ENCODE assay signal across 9 cellular contexts in genomic region chr17:28953444-28954118, GRCh38. TPM values are rescaled to one million over a fixed set of nuclear protein-coding genes. Genes with fewer than 3 reads are reported as not detected.
DNase-seq lines count a peak whose midpoint lies in the region; ATAC-seq, FAIRE-seq and TF ChIP-seq lines count a peak whose summit lies in the region.
"Had no signal": no experiment of that assay in that cellular context is flagged by ENCODE, and none has a peak within 500 bp of the region (broad histone marks: within the 10 kb centered on the region; RNA-seq: fewer than 3 reads in every experiment).

No MANE protein-coding gene starts in this region.

- no peaks in the 10 kb centered on the region for H3K9me3 Mint-ChIP-seq in CD4-positive, alpha-beta T cell
- no peaks in the 10 kb centered on the region for H3K9me3 Mint-ChIP-seq in stimulated activated naive B cell treated with anti-CD40 and anti-IgM and Interleukin-4, amounts not matched to agents 10 μg/mL and 1 μg/mL and 100 μg/mL, for 72 hours

- in situ Hi-C loops in astrocyte of the spinal cord (cut with HindIII; ENCODE audit: low sequenced_read_pairs) (no loop called here), HepG2 (cut with HindIII; ENCODE audit: extremely low pct_ligation_motif_present, low pct_unique_long_range_greater_than_20kb) (no loop called here)

- no peak overlapping the region for H3K27ac Mint-ChIP-seq in CD4-positive, alpha-beta T cell
- H3K27ac Mint-ChIP-seq in stimulated activated naive B cell treated with anti-CD40 and anti-IgM and Interleukin-4, amounts not matched to agents 10 μg/mL and 1 μg/mL and 100 μg/mL, for 72 hours: no peak overlapping the region

- no peaks in the 10 kb centered on the region for H3K27me3 Mint-ChIP-seq in CD4-positive, alpha-beta T cell
- no peaks in the 10 kb centered on the region for H3K27me3 Mint-ChIP-seq in stimulated activated naive B cell treated with anti-CD40 and anti-IgM and Interleukin-4, amounts not matched to agents 10 μg/mL and 1 μg/mL and 100 μg/mL, for 72 hours

- H2AFZ ChIP-seq in HepG2 (ENCODE audit: low read length): no peak overlapping the region

- intact Hi-C loops in CD4-positive, alpha-beta T cell (cut with DNase I, micrococcal nuclease): loop anchor here (1.0 to 10.0 kb wide), 11 partner anchors 36 to 631 kb away; partner anchors contain the start of genes TLCD1 (in 2 of the 2), ALDOC (in 1 of the 2), BLTP2 (in 1 of the 2) and ERAL1 (in 1 of the 2)
- intact Hi-C loops in HepG2 (cut with micrococcal nuclease; ENCODE audit: unreplicated experiment): no loop called here

- no peak overlapping the region for H3K9ac ChIP-seq in HepG2 (ENCODE audit: insufficient read depth, low read depth, low read length)

- H3K27ac ChIP-seq in CD4-positive, alpha-beta T cell (ENCODE audit: low read depth, low read length): peak overlapping the region; percentile 49
- H3K27ac ChIP-seq in HepG2 (ENCODE audit: extremely low read length, insufficient read depth, low read length): no peak overlapping the region
- H3K27ac ChIP-seq: SK-N-MC had no signal

- CTCF ChIA-PET in CD4-positive, alpha-beta T cell (lab: Charles Lee): interaction anchor here (0.6 to 5.7 kb wide), 24 partner anchors 10 to 291 kb away, joined by 3 to 56 read pairs (median 4); partner anchors contain the start of genes DHRS13, FAM222B, FLOT2 and NEK8
- CTCF ChIA-PET in HepG2 (lab: Yijun Ruan, JAX; ENCODE audit: low intra/inter-chr PET ratio, low total read pairs): no interaction called here

- peak overlapping the region; percentile 57 for H3K4me3 Mint-ChIP-seq in CD4-positive, alpha-beta T cell
- no peak overlapping the region for H3K4me3 Mint-ChIP-seq in stimulated activated naive B cell treated with anti-CD40 and anti-IgM and Interleukin-4, amounts not matched to agents 10 μg/mL and 1 μg/mL and 100 μg/mL, for 72 hours

- H3K4me1 ChIP-seq in HepG2 (ENCODE audit: insufficient read depth, low read length): peaks cover 11% of the 10 kb centered on the region

- peak; percentile 83 for FAIRE-seq in HepG2 (lab: Jason Lieb, UNC)

- H3K36me3 ChIP-seq in HepG2 (replicated peaks in 1 of 2; ENCODE audit: control insufficient read depth in 1 of 2, insufficient read depth in 2 of 2, low read length in 2 of 2): no peaks in the 10 kb centered on the region

- H3K4me2 ChIP-seq in HepG2 (ENCODE audit: low read depth, low read length): peak overlapping the region; percentile 94

- no peak for TF ChIP-seq EP300 in HepG2 (IDR thresholded peaks at IDR 0.05; ENCODE audit: low read depth in 2 of 2, low read length in 2 of 2)
- no peak for TF ChIP-seq EP300 in HepG2 (CRISPR knock-in tag; IDR thresholded peaks at IDR 0.05; ENCODE audit: borderline replicate concordance)

- peaks cover 22% of the 10 kb centered on the region for H3K79me2 ChIP-seq in HepG2 (ENCODE audit: insufficient read depth, low read length)

- POLR2A ChIA-PET in CD4-positive, alpha-beta T cell (lab: Charles Lee): interaction anchor here (1.0 to 10.3 kb wide), 8 partner anchors 10 to 303 kb away, joined by 5 to 150 read pairs (median 34); partner anchors contain the start of genes FLOT2, NEK8, RPL23A and TLCD1
- POLR2A ChIA-PET in HepG2 (lab: Yijun Ruan, JAX): interaction anchor here (1.0 to 2.8 kb wide), 6 partner anchors 11 to 234 kb away, joined by 3 to 25 read pairs (median 4); partner anchors contain the start of genes MYO18A, PIPOX and RPL23A

- H3K9me3 ChIP-seq in CD4-positive, alpha-beta T cell (ENCODE audit: control insufficient read depth, low read length): no peaks in the 10 kb centered on the region
- no peaks in the 10 kb centered on the region for H3K9me3 ChIP-seq in HepG2 (ENCODE audit: low read length)

- no peak for TF ChIP-seq RAD21 in HepG2 (CRISPR knock-in tag; IDR thresholded peaks at IDR 0.05)

- no peak for ATAC-seq in CD4-positive, alpha-beta T cell (ENCODE audit: poor library complexity)
- ATAC-seq in HepG2 (no peak), GM21717 (IDR thresholded peaks at IDR 0.05; ENCODE audit: unreplicated experiment) (no peak), GM21360 (IDR thresholded peaks at IDR 0.05; ENCODE audit: unreplicated experiment) (no peak)
- ATAC-seq in stimulated activated naive B cell treated with anti-CD40 and anti-IgM and Interleukin-4, amounts not matched to agents 10 μg/mL and 1 μg/mL and 100 μg/mL, for 72 hours (replicated peaks): no peak

- H3K4me1 Mint-ChIP-seq in CD4-positive, alpha-beta T cell (ENCODE audit: low read depth): peaks cover 2% of the 10 kb centered on the region
- H3K4me1 Mint-ChIP-seq in stimulated activated naive B cell treated with anti-CD40 and anti-IgM and Interleukin-4, amounts not matched to agents 10 μg/mL and 1 μg/mL and 100 μg/mL, for 72 hours: peaks cover 0 to 4% of the 10 kb centered on the region in 2 donors

- peak; percentile 12 to 46 (median 26) for DNase-seq in CD4-positive, alpha-beta T cell
- DNase-seq in GM20000 (ENCODE audit: low spot score) (peak; percentile 64), SK-N-DZ (ENCODE audit: low spot score) (peak; percentile 83), astrocyte of the spinal cord (ENCODE audit: low read depth, low spot score) (peak; percentile 43), HepG2 (ENCODE audit: low spot score) (peak; percentile 41)
- DNase-seq in stimulated activated naive B cell treated with anti-CD40 and anti-IgM and Interleukin-4, amounts not matched to agents 10 μg/mL and 1 μg/mL and 100 μg/mL, for 72 hours: peak; percentile 40

- BruUV-seq in HepG2 (replicated peaks; lab: Mats Ljungman, UMichigan): no TSS peak

- no peak overlapping the region for H3K4me3 ChIP-seq in astrocyte of the spinal cord (ENCODE audit: low read depth, low read length)
- no peak overlapping the region for H3K4me3 ChIP-seq in HepG2 (replicated peaks in 1 of 3; ENCODE audit: insufficient read depth in 1 of 3, low read depth in 2 of 3, low read length in 3 of 3)

- WGBS in HepG2 (ENCODE audit: low lambda C conversion rate): 20% methylated on average over 5 of the region's 5 CpGs

- peak; percentile 80 for TF ChIP-seq CTCF in CD4-positive, alpha-beta T cell (IDR thresholded peaks at IDR 0.05)
- peak; percentile 82 for TF ChIP-seq CTCF in GM20000 (IDR thresholded peaks at IDR 0.05; ENCODE audit: extremely low read depth, missing control alignments)
- peak; percentile 93 for TF ChIP-seq CTCF in astrocyte of the spinal cord (IDR thresholded peaks at IDR 0.05; ENCODE audit: low read depth, low read length)
- TF ChIP-seq CTCF in HepG2 (CRISPR knock-in tag; IDR thresholded peaks at IDR 0.05): peak; percentile 78

- no peaks in the 10 kb centered on the region for H3K27me3 ChIP-seq in CD4-positive, alpha-beta T cell (ENCODE audit: control insufficient read depth, insufficient read depth, low read length)
- no peaks in the 10 kb centered on the region; a peak in 1 of 5 replicates for H3K27me3 ChIP-seq in HepG2 (ENCODE audit: control insufficient read depth in 1 of 2, insufficient read depth in 2 of 2, low read length in 2 of 2)

- no peaks in the 10 kb centered on the region for H4K20me1 ChIP-seq in HepG2 (ENCODE audit: insufficient read depth, low read length)

- TF ChIP-seq POLR2A in HepG2 (IDR thresholded peaks at IDR 0.05; ENCODE audit: insufficient read depth in 1 of 2, low read depth in 2 of 2, low read length in 2 of 2): no peak

- peaks cover 20% of the 10 kb centered on the region for H3K36me3 Mint-ChIP-seq in CD4-positive, alpha-beta T cell (ENCODE audit: low read depth)
- H3K36me3 Mint-ChIP-seq in stimulated activated naive B cell treated with anti-CD40 and anti-IgM and Interleukin-4, amounts not matched to agents 10 μg/mL and 1 μg/mL and 100 μg/mL, for 72 hours: peaks cover 13 to 21% of the 10 kb centered on the region in 2 donors

RNA-seq across cellular contexts. Expression of gene PHF12, which starts 2.3 kb away (rescaled TPM):
- total RNA-seq in CD4-positive, alpha-beta T cell: 100 to 1,000 TPM; 232 to 247 TPM
- 21.4 and 23.6 TPM in 2 replicates for polyA plus RNA-seq in SK-N-DZ (2014; cell fraction: cytosol; rRNA removed)
- polyA plus RNA-seq in SK-N-DZ (2014; cell fraction: nucleus; rRNA removed): 42.2 and 65.7 TPM in 2 replicates
- total RNA-seq in HepG2 (2016; rRNA removed; fragmentation: Illumina TruSeq; extraction: Trizol): 9.8 and 10.0 TPM in 2 replicates
- total RNA-seq in HepG2 (2016; cell fraction: cytosol; rRNA removed; fragmentation: Illumina TruSeq; extraction: Trizol; ENCODE audit: low read depth): 38.8 and 40.7 TPM in 2 replicates
- total RNA-seq in HepG2 (2016; cell fraction: insoluble cytoplasmic fraction; rRNA removed; fragmentation: Illumina TruSeq; extraction: Trizol): 6.6 and 12.3 TPM in 2 replicates
- total RNA-seq in HepG2 (2016; cell fraction: membrane; rRNA removed; fragmentation: Illumina TruSeq; extraction: Trizol): 20.1 and 21.2 TPM in 2 replicates
- 11.6 and 13.5 TPM in 2 replicates for total RNA-seq in HepG2 (2016; cell fraction: nucleus; rRNA removed; fragmentation: Illumina TruSeq; extraction: Trizol)
- polyA plus RNA-seq in HepG2 (2011; rRNA removed): 17.1 and 23.9 TPM in 2 replicates
- polyA plus RNA-seq in HepG2 (2011; cell fraction: cytosol; rRNA removed): 9.0 and 10.2 TPM in 2 replicates
- polyA plus RNA-seq in HepG2 (2011; cell fraction: nucleus; rRNA removed): 40.3 and 44.7 TPM in 2 replicates
- 12.4 and 17.6 TPM in 2 replicates for polyA plus RNA-seq in HepG2 (2012)
- polyA plus RNA-seq in HepG2 (2016; cell fraction: cytosol; fragmentation: Illumina TruSeq; extraction: Trizol; ENCODE audit: low read depth): 2.7 and 2.8 TPM in 2 replicates
- 11.3 and 15.3 TPM in 2 replicates for polyA plus RNA-seq in HepG2 (2016; cell fraction: insoluble cytoplasmic fraction; fragmentation: Illumina TruSeq; extraction: Trizol; ENCODE audit: low read depth)
- polyA plus RNA-seq in HepG2 (2016; cell fraction: membrane; fragmentation: Illumina TruSeq; extraction: Trizol; ENCODE audit: low read depth): 9.9 and 10.4 TPM in 2 replicates
- 39.1 and 44.1 TPM in 2 replicates for polyA plus RNA-seq in HepG2 (2016; cell fraction: nucleus; fragmentation: Illumina TruSeq; extraction: Trizol; ENCODE audit: insufficient read depth, low read depth)
- 32.1 and 43.1 TPM in 2 replicates for polyA minus RNA-seq in HepG2 (2011; rRNA and poly(A)+ RNA removed; ENCODE audit: low replicate concordance)
- polyA minus RNA-seq in HepG2 (2011; cell fraction: cytosol; rRNA and poly(A)+ RNA removed): 13.8 and 18.0 TPM in 2 replicates
- polyA minus RNA-seq in HepG2 (2011; cell fraction: nucleus; rRNA and poly(A)+ RNA removed): 23.6 and 28.2 TPM in 2 replicates

RNA-seq across cellular contexts. Expression of gene DHRS13, which starts 50.7 kb away (rescaled TPM):
- 10 to 100 TPM; 33.5 to 34.3 TPM for total RNA-seq in CD4-positive, alpha-beta T cell
- 81.8 and 86.0 TPM in 2 replicates for polyA plus RNA-seq in SK-N-DZ (2014; cell fraction: cytosol; rRNA removed)
- 57.3 and 58.1 TPM in 2 replicates for polyA plus RNA-seq in SK-N-DZ (2014; cell fraction: nucleus; rRNA removed)
- total RNA-seq in HepG2 (2016; rRNA removed; fragmentation: Illumina TruSeq; extraction: Trizol): 7.6 and 12.6 TPM in 2 replicates
- 3.8 and 4.4 TPM in 2 replicates for total RNA-seq in HepG2 (2016; cell fraction: cytosol; rRNA removed; fragmentation: Illumina TruSeq; extraction: Trizol; ENCODE audit: low read depth)
- total RNA-seq in HepG2 (2016; cell fraction: insoluble cytoplasmic fraction; rRNA removed; fragmentation: Illumina TruSeq; extraction: Trizol): 6.5 and 14.0 TPM in 2 replicates
- total RNA-seq in HepG2 (2016; cell fraction: membrane; rRNA removed; fragmentation: Illumina TruSeq; extraction: Trizol): 8.0 and 9.3 TPM in 2 replicates
- 9.7 and 11.6 TPM in 2 replicates for total RNA-seq in HepG2 (2016; cell fraction: nucleus; rRNA removed; fragmentation: Illumina TruSeq; extraction: Trizol)
- polyA plus RNA-seq in HepG2 (2011; rRNA removed): 11.8 and 14.9 TPM in 2 replicates
- 17.3 and 17.4 TPM in 2 replicates for polyA plus RNA-seq in HepG2 (2011; cell fraction: cytosol; rRNA removed)
- 8.7 and 11.2 TPM in 2 replicates for polyA plus RNA-seq in HepG2 (2011; cell fraction: nucleus; rRNA removed)
- 3.6 and 6.3 TPM in 2 replicates for polyA plus RNA-seq in HepG2 (2012)
- polyA plus RNA-seq in HepG2 (2016; cell fraction: cytosol; fragmentation: Illumina TruSeq; extraction: Trizol; ENCODE audit: low read depth): 4.0 and 5.3 TPM in 2 replicates
- 8.0 and 9.0 TPM in 2 replicates for polyA plus RNA-seq in HepG2 (2016; cell fraction: insoluble cytoplasmic fraction; fragmentation: Illumina TruSeq; extraction: Trizol; ENCODE audit: low read depth)
- 7.0 and 7.5 TPM in 2 replicates for polyA plus RNA-seq in HepG2 (2016; cell fraction: membrane; fragmentation: Illumina TruSeq; extraction: Trizol; ENCODE audit: low read depth)
- polyA plus RNA-seq in HepG2 (2016; cell fraction: nucleus; fragmentation: Illumina TruSeq; extraction: Trizol; ENCODE audit: insufficient read depth, low read depth): 20.2 and 21.1 TPM in 2 replicates
- polyA minus RNA-seq in HepG2 (2011; rRNA and poly(A)+ RNA removed; ENCODE audit: low replicate concordance): 15.0 and 24.2 TPM in 2 replicates
- polyA minus RNA-seq in HepG2 (2011; cell fraction: cytosol; rRNA and poly(A)+ RNA removed): 5.9 and 8.7 TPM in 2 replicates
- 5.2 and 7.8 TPM in 2 replicates for polyA minus RNA-seq in HepG2 (2011; cell fraction: nucleus; rRNA and poly(A)+ RNA removed)

RNA-seq across cellular contexts. Expression of gene SEZ6, which starts 52.3 kb away (rescaled TPM):
- total RNA-seq in CD4-positive, alpha-beta T cell: under 1 TPM in 1 of 2 experiments, not detected in 1; 0.31 TPM
- polyA plus RNA-seq in SK-N-DZ (2014; cell fraction: cytosol; rRNA removed): 44.5 and 49.2 TPM in 2 replicates
- polyA plus RNA-seq in SK-N-DZ (2014; cell fraction: nucleus; rRNA removed): 68.2 and 82.4 TPM in 2 replicates
- not detected in 2 replicates for total RNA-seq in HepG2 (2016; rRNA removed; fragmentation: Illumina TruSeq; extraction: Trizol)
- total RNA-seq in HepG2 (2016; cell fraction: cytosol; rRNA removed; fragmentation: Illumina TruSeq; extraction: Trizol; ENCODE audit: low read depth): not detected in 2 replicates
- total RNA-seq in HepG2 (2016; cell fraction: insoluble cytoplasmic fraction; rRNA removed; fragmentation: Illumina TruSeq; extraction: Trizol): not detected in 2 replicates
- total RNA-seq in HepG2 (2016; cell fraction: membrane; rRNA removed; fragmentation: Illumina TruSeq; extraction: Trizol): not detected in 2 replicates
- total RNA-seq in HepG2 (2016; cell fraction: nucleus; rRNA removed; fragmentation: Illumina TruSeq; extraction: Trizol): not detected in 2 replicates
- 0.01 TPM in 1 of 2 replicates, not detected in the other for polyA plus RNA-seq in HepG2 (2011; rRNA removed)
- 0.03 TPM in 1 of 2 replicates, not detected in the other for polyA plus RNA-seq in HepG2 (2011; cell fraction: cytosol; rRNA removed)
- 0.26 and 0.52 TPM in 2 replicates for polyA plus RNA-seq in HepG2 (2011; cell fraction: nucleus; rRNA removed)
- polyA plus RNA-seq in HepG2 (2012): 0.38 TPM in 1 of 2 replicates, not detected in the other
- not detected in 2 replicates for polyA plus RNA-seq in HepG2 (2016; cell fraction: cytosol; fragmentation: Illumina TruSeq; extraction: Trizol; ENCODE audit: low read depth)
- polyA plus RNA-seq in HepG2 (2016; cell fraction: insoluble cytoplasmic fraction; fragmentation: Illumina TruSeq; extraction: Trizol; ENCODE audit: low read depth): not detected in 2 replicates
- not detected in 2 replicates for polyA plus RNA-seq in HepG2 (2016; cell fraction: membrane; fragmentation: Illumina TruSeq; extraction: Trizol; ENCODE audit: low read depth)
- polyA plus RNA-seq in HepG2 (2016; cell fraction: nucleus; fragmentation: Illumina TruSeq; extraction: Trizol; ENCODE audit: insufficient read depth, low read depth): not detected in 2 replicates
- not detected in 2 replicates for polyA minus RNA-seq in HepG2 (2011; rRNA and poly(A)+ RNA removed; ENCODE audit: low replicate concordance)
- polyA minus RNA-seq in HepG2 (2011; cell fraction: cytosol; rRNA and poly(A)+ RNA removed): not detected in 2 replicates
- polyA minus RNA-seq in HepG2 (2011; cell fraction: nucleus; rRNA and poly(A)+ RNA removed): not detected in 2 replicates

RNA-seq across cellular contexts. Expression of gene FLOT2, which starts 56.0 kb away (rescaled TPM):
- 10 to 100 TPM; 79.7 to 85.1 TPM for total RNA-seq in CD4-positive, alpha-beta T cell
- polyA plus RNA-seq in SK-N-DZ (2014; cell fraction: cytosol; rRNA removed): 67.0 and 68.9 TPM in 2 replicates
- polyA plus RNA-seq in SK-N-DZ (2014; cell fraction: nucleus; rRNA removed): 61.8 and 62.1 TPM in 2 replicates
- total RNA-seq in HepG2 (2016; rRNA removed; fragmentation: Illumina TruSeq; extraction: Trizol): 54.3 and 60.7 TPM in 2 replicates
- 21.0 and 27.1 TPM in 2 replicates for total RNA-seq in HepG2 (2016; cell fraction: cytosol; rRNA removed; fragmentation: Illumina TruSeq; extraction: Trizol; ENCODE audit: low read depth)
- total RNA-seq in HepG2 (2016; cell fraction: insoluble cytoplasmic fraction; rRNA removed; fragmentation: Illumina TruSeq; extraction: Trizol): 53.0 and 55.0 TPM in 2 replicates
- 55.4 and 58.7 TPM in 2 replicates for total RNA-seq in HepG2 (2016; cell fraction: membrane; rRNA removed; fragmentation: Illumina TruSeq; extraction: Trizol)
- 31.5 and 32.6 TPM in 2 replicates for total RNA-seq in HepG2 (2016; cell fraction: nucleus; rRNA removed; fragmentation: Illumina TruSeq; extraction: Trizol)
- 54.5 and 60.6 TPM in 2 replicates for polyA plus RNA-seq in HepG2 (2011; rRNA removed)
- polyA plus RNA-seq in HepG2 (2011; cell fraction: cytosol; rRNA removed): 66.4 and 77.9 TPM in 2 replicates
- polyA plus RNA-seq in HepG2 (2011; cell fraction: nucleus; rRNA removed): 62.5 and 67.8 TPM in 2 replicates
- polyA plus RNA-seq in HepG2 (2012): 42.3 and 50.0 TPM in 2 replicates
- polyA plus RNA-seq in HepG2 (2016; cell fraction: cytosol; fragmentation: Illumina TruSeq; extraction: Trizol; ENCODE audit: low read depth): 27.5 and 28.8 TPM in 2 replicates
- 48.1 and 64.0 TPM in 2 replicates for polyA plus RNA-seq in HepG2 (2016; cell fraction: insoluble cytoplasmic fraction; fragmentation: Illumina TruSeq; extraction: Trizol; ENCODE audit: low read depth)
- 49.0 and 54.8 TPM in 2 replicates for polyA plus RNA-seq in HepG2 (2016; cell fraction: membrane; fragmentation: Illumina TruSeq; extraction: Trizol; ENCODE audit: low read depth)
- 64.4 and 67.0 TPM in 2 replicates for polyA plus RNA-seq in HepG2 (2016; cell fraction: nucleus; fragmentation: Illumina TruSeq; extraction: Trizol; ENCODE audit: insufficient read depth, low read depth)
- 124 and 166 TPM in 2 replicates for polyA minus RNA-seq in HepG2 (2011; rRNA and poly(A)+ RNA removed; ENCODE audit: low replicate concordance)
- polyA minus RNA-seq in HepG2 (2011; cell fraction: cytosol; rRNA and poly(A)+ RNA removed): 35.9 and 59.2 TPM in 2 replicates
- polyA minus RNA-seq in HepG2 (2011; cell fraction: nucleus; rRNA and poly(A)+ RNA removed): 14.0 and 19.0 TPM in 2 replicates

Comparison
In these comparisons a context has a peak if more than half of its experiments do, and no peak if none do; other contexts are left out.
1. DNase-seq: peak in every context shown above with its lines; median percentile 83 in SK-N-DZ; 64 in GM20000; 43 in astrocyte of the spinal cord; 41 in HepG2; 40 in stimulated activated naive B cell treated with anti-CD40 and anti-IgM and Interleukin-4, amounts not matched to agents 10 μg/mL and 1 μg/mL and 100 μg/mL, for 72 hours; 26 in CD4-positive, alpha-beta T cell.
2. RNA of gene PHF12, which starts 2.3 kb away (total RNA-seq): 232 to 247 TPM in CD4-positive, alpha-beta T cell; 6.6 to 40.7 TPM in HepG2; every median in the first group is over 4 times any median in the second.
3. Peak in every context shown above with its lines, with median percentiles within 50 percentile points of each other: CTCF ChIP-seq.